In the genomic region with DNA sequence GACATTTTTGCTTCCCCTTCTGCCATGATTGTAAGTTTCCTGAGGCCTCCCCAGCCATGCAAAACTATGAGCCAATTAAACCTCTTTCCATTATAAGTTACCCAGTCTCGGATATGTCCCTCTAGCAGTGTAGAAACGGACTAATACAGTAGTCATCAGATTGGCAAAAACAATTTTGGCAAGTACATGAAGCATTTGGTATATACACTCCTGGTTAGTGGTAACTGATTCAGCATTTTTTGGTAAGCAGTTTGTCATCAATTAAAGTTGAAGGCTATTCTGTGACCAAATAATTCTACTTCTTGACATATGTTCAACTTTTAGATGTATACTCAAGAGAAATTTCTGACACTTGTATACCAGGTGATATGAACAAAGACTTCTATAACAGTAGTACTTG, we compare ENCODE assay signal across 25 cellular contexts. TPM values are rescaled to one million over a fixed set of nuclear protein-coding genes. Genes with fewer than 3 reads are reported as not detected.
DNase-seq lines count a peak whose midpoint lies in the region; ATAC-seq, FAIRE-seq and TF ChIP-seq lines count a peak whose summit lies in the region.
"Had no signal": no experiment of that assay in that cellular context is flagged by ENCODE, and none has a peak within 500 bp of the region (broad histone marks: within the 10 kb centered on the region; RNA-seq: fewer than 3 reads in every experiment).

No MANE protein-coding gene starts in this region.

- H3K4me1 Mint-ChIP-seq in stimulated activated naive CD8-positive, alpha-beta T cell treated with anti-CD3 and anti-CD28 coated beads, Interleukin-15, Interleukin-2, amounts not matched to agents 100 ng/mL and 50 ng/mL, for 24 hours (ENCODE audit: low read depth): peaks cover 68% of the 10 kb centered on the region
- peaks cover 54% of the 10 kb centered on the region for H3K4me1 Mint-ChIP-seq in stimulated activated naive CD8-positive, alpha-beta T cell treated with anti-CD3 and anti-CD28 coated beads, Interleukin-15, amount 100 ng/mL, for 72 hours
- H3K4me1 Mint-ChIP-seq in stimulated activated naive B cell treated with anti-CD40 and anti-IgM and Interleukin-4, amounts not matched to agents 10 μg/mL and 1 μg/mL and 100 μg/mL, for 72 hours: peaks cover 13 to 33% of the 10 kb centered on the region in 2 donors
- H3K4me1 Mint-ChIP-seq: neural progenitor cell had no signal

- H3K27me3 ChIP-seq in PC-3 (ENCODE audit: low read length) (no peaks in the 10 kb centered on the region), Peyer's patch (no peaks in the 10 kb centered on the region)
- H3K27me3 ChIP-seq: esophagus muscularis mucosa, neural progenitor cell, upper lobe of right lung had no signal

- H3K36me3 Mint-ChIP-seq in stimulated activated naive CD8-positive, alpha-beta T cell treated with anti-CD3 and anti-CD28 coated beads, Interleukin-15, Interleukin-2, amounts not matched to agents 100 ng/mL and 50 ng/mL, for 24 hours (ENCODE audit: low read depth): peaks cover 45% of the 10 kb centered on the region
- H3K36me3 Mint-ChIP-seq in stimulated activated naive B cell treated with anti-CD40 and anti-IgM and Interleukin-4, amounts not matched to agents 10 μg/mL and 1 μg/mL and 100 μg/mL, for 72 hours: peaks cover 33 to 41% of the 10 kb centered on the region in 2 donors

- POLR2A ChIA-PET in PC-3 (lab: Charles Lee; ENCODE audit: unreplicated experiment): no interaction called here

- no peak for FAIRE-seq in kidney (lab: Jason Lieb, UNC)

- H3K9ac ChIP-seq in PC-3 (ENCODE audit: low read length) (no peak overlapping the region), kidney (ENCODE audit: low read length in 2 of 2) (no peak overlapping the region)
- H3K9ac ChIP-seq: neural progenitor cell had no signal

- H3K79me2 ChIP-seq in PC-3 (ENCODE audit: low read length): peaks cover 52% of the 10 kb centered on the region

- no TSS peak for BruUV-seq in PC-3 (replicated peaks; lab: Mats Ljungman, UMichigan)

- H3K36me3 ChIP-seq in PC-3 (ENCODE audit: low read depth, low read length): no peaks in the 10 kb centered on the region
- no peaks in the 10 kb centered on the region for H3K36me3 ChIP-seq in kidney (ENCODE audit: control insufficient read depth in 1 of 2, insufficient read depth in 2 of 2, low read length in 2 of 2)
- H3K36me3 ChIP-seq in Peyer's patch: no peaks in the 10 kb centered on the region
- H3K36me3 ChIP-seq: esophagus muscularis mucosa, neural progenitor cell, upper lobe of right lung had no signal

- H4K20me1 ChIP-seq in PC-3 (ENCODE audit: low read length): no peaks in the 10 kb centered on the region

- TF ChIP-seq POLR2A in Peyer's patch (IDR thresholded peaks at IDR 0.05): no peak

- H2AFZ ChIP-seq in PC-3 (ENCODE audit: low read length): no peak overlapping the region
- H2AFZ ChIP-seq: neural progenitor cell had no signal

- TF ChIP-seq CTCF in PC-3 (conservative IDR thresholded peaks at IDR 0.05; ENCODE audit: low read depth, low read length): no peak
- TF ChIP-seq CTCF in epithelial cell of esophagus (IDR thresholded peaks at IDR 0.05; ENCODE audit: insufficient read depth, low read depth, low read length, missing control alignments): no peak
- TF ChIP-seq CTCF in kidney (IDR thresholded peaks at IDR 0.05; ENCODE audit: borderline replicate concordance, extremely low read depth, insufficient read depth): no peak
- TF ChIP-seq CTCF in Peyer's patch (IDR thresholded peaks at IDR 0.05): no peak

- intact Hi-C loops in PC-3 (cut with micrococcal nuclease): no loop called here
- intact Hi-C loops in kidney (cut with DNase I): no loop called here

- no peak for ATAC-seq in stimulated activated naive CD8-positive, alpha-beta T cell treated with anti-CD3 and anti-CD28 coated beads, Interleukin-15, amount 100 ng/mL, for 72 hours
- ATAC-seq in PC-3: no peak
- ATAC-seq in stimulated activated naive B cell treated with anti-CD40 and anti-IgM and Interleukin-4, amounts not matched to agents 10 μg/mL and 1 μg/mL and 100 μg/mL, for 72 hours (replicated peaks): no peak
- no peak for ATAC-seq in GM19395 (IDR thresholded peaks at IDR 0.05; ENCODE audit: unreplicated experiment)
- ATAC-seq: left lobe of liver, SK-N-SH treated with all-trans-retinoic acid at 6 μM for 48 hours, upper lobe of right lung had no signal

- no peak overlapping the region for H3K4me2 ChIP-seq in PC-3 (ENCODE audit: low read length)
- H3K4me2 ChIP-seq: neural progenitor cell, smooth muscle cell had no signal

- peaks cover 12% of the 10 kb centered on the region for H3K9me3 Mint-ChIP-seq in stimulated activated naive CD8-positive, alpha-beta T cell treated with anti-CD3 and anti-CD28 coated beads, Interleukin-15, Interleukin-2, amounts not matched to agents 100 ng/mL and 50 ng/mL, for 24 hours
- H3K9me3 Mint-ChIP-seq in stimulated activated naive CD8-positive, alpha-beta T cell treated with anti-CD3 and anti-CD28 coated beads, Interleukin-15, amount 100 ng/mL, for 72 hours: peaks cover 7 to 9% of the 10 kb centered on the region in 2 donors
- H3K9me3 Mint-ChIP-seq in stimulated activated naive B cell treated with anti-CD40 and anti-IgM and Interleukin-4, amounts not matched to agents 10 μg/mL and 1 μg/mL and 100 μg/mL, for 72 hours: peaks cover 2 to 3% of the 10 kb centered on the region in 2 donors

- H3K27ac ChIP-seq in PC-3 (ENCODE audit: low read length) (no peak overlapping the region), kidney (ENCODE audit: low read depth in 2 of 2, low read length in 2 of 2) (no peak overlapping the region), Peyer's patch (no peak overlapping the region)
- H3K27ac ChIP-seq: esophagus muscularis mucosa, neural progenitor cell, upper lobe of right lung had no signal

- H3K4me3 Mint-ChIP-seq in stimulated activated naive CD8-positive, alpha-beta T cell treated with anti-CD3 and anti-CD28 coated beads, Interleukin-15, Interleukin-2, amounts not matched to agents 100 ng/mL and 50 ng/mL, for 24 hours: no peak overlapping the region
- no peak overlapping the region for H3K4me3 Mint-ChIP-seq in stimulated activated naive CD8-positive, alpha-beta T cell treated with anti-CD3 and anti-CD28 coated beads, Interleukin-15, amount 100 ng/mL, for 72 hours
- H3K4me3 Mint-ChIP-seq in stimulated activated naive B cell treated with anti-CD40 and anti-IgM and Interleukin-4, amounts not matched to agents 10 μg/mL and 1 μg/mL and 100 μg/mL, for 72 hours: no peak overlapping the region
- H3K4me3 Mint-ChIP-seq: neural progenitor cell had no signal

- CTCF ChIA-PET in PC-3 (lab: Charles Lee): no interaction called here

- H3K4me3 ChIP-seq in PC-3 (ENCODE audit: low read length) (no peak overlapping the region), epithelial cell of esophagus (ENCODE audit: low read length) (no peak overlapping the region), kidney (ENCODE audit: low read length in 2 of 2) (no peak overlapping the region), Peyer's patch (no peak overlapping the region)
- H3K4me3 ChIP-seq: esophagus muscularis mucosa, neural progenitor cell, smooth muscle cell, upper lobe of right lung had no signal

- no peaks in the 10 kb centered on the region for H3K27me3 Mint-ChIP-seq in stimulated activated naive CD8-positive, alpha-beta T cell treated with anti-CD3 and anti-CD28 coated beads, Interleukin-15, Interleukin-2, amounts not matched to agents 100 ng/mL and 50 ng/mL, for 24 hours
- H3K27me3 Mint-ChIP-seq in stimulated activated naive CD8-positive, alpha-beta T cell treated with anti-CD3 and anti-CD28 coated beads, Interleukin-15, amount 100 ng/mL, for 72 hours: no peaks in the 10 kb centered on the region
- no peaks in the 10 kb centered on the region for H3K27me3 Mint-ChIP-seq in stimulated activated naive B cell treated with anti-CD40 and anti-IgM and Interleukin-4, amounts not matched to agents 10 μg/mL and 1 μg/mL and 100 μg/mL, for 72 hours

- H3K9me3 ChIP-seq in PC-3 (ENCODE audit: low read length) (no peaks in the 10 kb centered on the region), kidney (ENCODE audit: control insufficient read depth in 1 of 2, low read length in 2 of 2) (no peaks in the 10 kb centered on the region), Peyer's patch (no peaks in the 10 kb centered on the region)
- H3K9me3 ChIP-seq: Caco-2, esophagus muscularis mucosa, upper lobe of right lung had no signal

- H3F3A ChIP-seq in PC-3 (ENCODE audit: low read length, unreplicated experiment): peaks cover 9% of the 10 kb centered on the region

- H3K4me1 ChIP-seq in PC-3 (ENCODE audit: insufficient read depth, low read length): peaks cover 14% of the 10 kb centered on the region
- no peaks in the 10 kb centered on the region for H3K4me1 ChIP-seq in kidney (ENCODE audit: control insufficient read depth in 1 of 2, insufficient read depth in 1 of 2, low read depth in 1 of 2, low read length in 2 of 2)
- peaks cover 0 to 11% (median 4%) of the 10 kb centered on the region in 4 donors for H3K4me1 ChIP-seq in Peyer's patch

- no peak for DNase-seq in stimulated activated naive CD8-positive, alpha-beta T cell treated with anti-CD3 and anti-CD28 coated beads, Interleukin-15, amount 100 ng/mL, for 72 hours
- peak; percentile 33 for DNase-seq in PC-3
- peak; percentile 6 for DNase-seq in epithelial cell of esophagus (ENCODE audit: low read depth)
- DNase-seq in stimulated activated naive B cell treated with anti-CD40 and anti-IgM and Interleukin-4, amounts not matched to agents 10 μg/mL and 1 μg/mL and 100 μg/mL, for 72 hours: no peak
- no peak for DNase-seq in kidney
- DNase-seq in Peyer's patch: no peak
- DNase-seq: activated gamma-delta T cell; amygdala; Caco-2; caudate nucleus; DND-41; Karpas-422; midbrain; NCI-H1092; NCI-H2081 treated with DMSO at 0.1 percent for 48 hours; NCI-H524; stimulated activated CD4-positive, alpha-beta T cell treated with anti-CD3 and anti-CD28 coated beads, Interleukin-4, amount 100 ng/mL, for 24 hours; upper lobe of right lung had no signal

- peak overlapping the region; percentile 57 for H3K27ac Mint-ChIP-seq in stimulated activated naive CD8-positive, alpha-beta T cell treated with anti-CD3 and anti-CD28 coated beads, Interleukin-15, Interleukin-2, amounts not matched to agents 100 ng/mL and 50 ng/mL, for 24 hours
- no peak overlapping the region for H3K27ac Mint-ChIP-seq in stimulated activated naive CD8-positive, alpha-beta T cell treated with anti-CD3 and anti-CD28 coated beads, Interleukin-15, amount 100 ng/mL, for 72 hours
- peak overlapping the region; percentile 22 for H3K27ac Mint-ChIP-seq in stimulated activated naive B cell treated with anti-CD40 and anti-IgM and Interleukin-4, amounts not matched to agents 10 μg/mL and 1 μg/mL and 100 μg/mL, for 72 hours
- H3K27ac Mint-ChIP-seq: neural progenitor cell had no signal

- no peaks in the 10 kb centered on the region for H3K9me2 ChIP-seq in PC-3 (replicated peaks; ENCODE audit: low read length)

RNA-seq across cellular contexts. Expression of a gene that starts 25.0 kb away (rescaled TPM):
- total RNA-seq in PC-3 (2014; rRNA removed): 10.5 and 12.1 TPM in 2 replicates
- total RNA-seq in kidney: 28.1 TPM
- 2.8 TPM for polyA plus RNA-seq in kidney (ENCODE audit: insufficient read depth, low read depth, low replicate concordance)
- 10 to 100 TPM; 35.8 to 67.7 (median 45.4) TPM for total RNA-seq in Peyer's patch

Comparison
In these comparisons a context has a peak if more than half of its experiments do, and no peak if none do; other contexts are left out.
1. H3K27ac Mint-ChIP-seq: peak in stimulated activated naive CD8-positive, alpha-beta T cell treated with anti-CD3 and anti-CD28 coated beads, Interleukin-15, Interleukin-2, amounts not matched to agents 100 ng/mL and 50 ng/mL, for 24 hours (single experiment) and stimulated activated naive B cell treated with anti-CD40 and anti-IgM and Interleukin-4, amounts not matched to agents 10 μg/mL and 1 μg/mL and 100 μg/mL, for 72 hours (single experiment); none in stimulated activated naive CD8-positive, alpha-beta T cell treated with anti-CD3 and anti-CD28 coated beads, Interleukin-15, amount 100 ng/mL, for 72 hours (0 of 2).
2. DNase-seq: peak in PC-3 (single experiment) and epithelial cell of esophagus (single experiment); none in stimulated activated naive CD8-positive, alpha-beta T cell treated with anti-CD3 and anti-CD28 coated beads, Interleukin-15, amount 100 ng/mL, for 72 hours (0 of 2), stimulated activated naive B cell treated with anti-CD40 and anti-IgM and Interleukin-4, amounts not matched to agents 10 μg/mL and 1 μg/mL and 100 μg/mL, for 72 hours (single experiment), kidney (single experiment) and Peyer's patch (0 of 3).